Comparison of ENCODE assay signal across 8 cellular contexts in genomic region chr12:54853933-54854538, GRCh38. TPM values are rescaled to one million over a fixed set of nuclear protein-coding genes. Genes with fewer than 3 reads are reported as not detected.
A peak's percentile ranks its signal among the peaks of the same experiment; 100 is the strongest.
DNase-seq lines count a peak whose midpoint lies in the region; ATAC-seq and TF ChIP-seq lines count a peak whose summit lies in the region.

MUCL1 (plus strand) TSS chr12:54854516; CDS start chr12:54854583, 67 bp downstream.

- H3F3A ChIP-seq in MM.1S (ENCODE audit: insufficient read depth, low read length), result no peaks in the 10 kb centered on the region

- H3K27ac ChIP-seq in HCT116 (ENCODE audit: low read depth, low read length), result no peak within 1 kb of the TSS
- no peak within 1 kb of the TSS for H3K27ac ChIP-seq in MM.1S (ENCODE audit: low read length)
- H3K27ac ChIP-seq in cardiac muscle cell, result no peak within 1 kb of the TSS

- ATAC-seq in HCT116, result peak; percentile 100

- H2AFZ ChIP-seq in HCT116 (ENCODE audit: low read depth, low read length, poor library complexity, severe bottlenecking) (no peak within 1 kb of the TSS), MM.1S (ENCODE audit: low read length) (no peak within 1 kb of the TSS)

- intact Hi-C loops in HCT116 (cut with micrococcal nuclease), result loop anchor here (1.0 to 5.0 kb wide), 5 partner anchors 94 to 218 kb away; no protein-coding TSS in a partner anchor

- DNase-seq in GM12864 (ENCODE audit: low read depth), result peak; percentile 19
- DNase-seq in HCT116 (ENCODE audit: low read depth, low spot score), result peak; percentile 62
- DNase-seq in MM.1S, result peak; percentile 76
- DNase-seq in SHP77 (lab: John Stamatoyannopoulos, UW), result peak; percentile 52 to 71
- peak; percentile 47 for DNase-seq in activated effector memory CD4-positive, alpha-beta T cell treated with Interleukin-2 at 50 U/mL for 16 hours
- DNase-seq in cardiac muscle cell (ENCODE audit: low read depth in 1 of 2, low spot score in 1 of 2), result peak; percentile 65 to 77
- DNase-seq in smooth muscle cell of the brain vasculature (ENCODE audit: low read depth, low spot score), result peak; percentile 24
- no peak for DNase-seq in amniotic stem cell (lab: John Stamatoyannopoulos, UW)

- H3K4me1 ChIP-seq in HCT116 (ENCODE audit: control insufficient read depth in 1 of 2, insufficient read depth in 2 of 2, low read length in 2 of 2) (no peaks in the 10 kb centered on the region), MM.1S (ENCODE audit: low read length) (no peaks in the 10 kb centered on the region), cardiac muscle cell (ENCODE audit: low read depth) (no peaks in the 10 kb centered on the region)

- TF ChIP-seq POLR2A in HCT116 (IDR thresholded peaks at IDR 0.05; ENCODE audit: borderline replicate concordance, extremely low read depth, insufficient read depth, insufficient read length), result no peak

- no peaks in the 10 kb centered on the region for H3K9me2 ChIP-seq in HCT116 (ENCODE audit: insufficient read depth)
- H3K9me2 ChIP-seq in MM.1S (replicated peaks; ENCODE audit: insufficient read depth, low read length), result no peaks in the 10 kb centered on the region

- TF ChIP-seq RAD21 in HCT116 (IDR thresholded peaks at IDR 0.05; ENCODE audit: low read depth), result peak; percentile 87

- H3K79me2 ChIP-seq in HCT116 (ENCODE audit: insufficient read depth, low read length), result no peaks in the 10 kb centered on the region
- no peaks in the 10 kb centered on the region for H3K79me2 ChIP-seq in MM.1S (ENCODE audit: low read length)

- POLR2A ChIA-PET in HCT116 (lab: Charles Lee), result no interaction called here

- H3K4me3 ChIP-seq in GM12864 (ENCODE audit: low read depth, low read length) (no peak within 1 kb of the TSS), HCT116 (replicated peaks in 1 of 2; ENCODE audit: low read depth in 1 of 2, low read length in 2 of 2) (no peak within 1 kb of the TSS), MM.1S (ENCODE audit: low read length) (no peak within 1 kb of the TSS), cardiac muscle cell (no peak within 1 kb of the TSS)

- no peaks in the 10 kb centered on the region for H3K36me3 ChIP-seq in HCT116 (ENCODE audit: control insufficient read depth in 1 of 2, insufficient read depth in 2 of 2, low read length in 2 of 2)
- no peaks in the 10 kb centered on the region for H3K36me3 ChIP-seq in MM.1S (replicated peaks; ENCODE audit: insufficient read depth, low read length)
- no peaks in the 10 kb centered on the region for H3K36me3 ChIP-seq in cardiac muscle cell

- no TSS peak for BruUV-seq in HCT116 (replicated peaks; lab: Mats Ljungman, UMichigan)

- no peaks in the 10 kb centered on the region for H4K20me1 ChIP-seq in HCT116 (ENCODE audit: insufficient read depth)
- no peaks in the 10 kb centered on the region for H4K20me1 ChIP-seq in MM.1S (ENCODE audit: insufficient read depth, low read length)

- H3K27me3 ChIP-seq in HCT116 (ENCODE audit: insufficient read depth, low read length), result peaks cover 29% of the 10 kb centered on the region
- no peaks in the 10 kb centered on the region for H3K27me3 ChIP-seq in MM.1S (replicated peaks; ENCODE audit: insufficient read depth, low read length)
- peaks cover 8% of the 10 kb centered on the region for H3K27me3 ChIP-seq in cardiac muscle cell

- H3K4me2 ChIP-seq in HCT116 (ENCODE audit: low read length) (no peak within 1 kb of the TSS), MM.1S (ENCODE audit: low read depth, low read length) (no peak within 1 kb of the TSS)

- RAD21 ChIA-PET in HCT116 (lab: Charles Lee; ENCODE audit: low non-redundant PET in 1 of 2, low total read pairs in 2 of 2, uncharacterized antibody in 2 of 2, unreplicated experiment in 2 of 2), result no interaction called here

- H3K9me3 ChIP-seq in HCT116 (ENCODE audit: control insufficient read depth in 1 of 2, insufficient read depth in 1 of 2, low read depth in 1 of 2, low read length in 2 of 2) (no peaks in the 10 kb centered on the region), MM.1S (replicated peaks; ENCODE audit: insufficient read depth, low read length) (no peaks in the 10 kb centered on the region), cardiac muscle cell (ENCODE audit: low read depth) (no peaks in the 10 kb centered on the region)

- CTCF ChIA-PET in HCT116 (lab: Charles Lee), result interaction anchor here (1.0 to 2.4 kb wide), 2 partner anchors 94 to 104 kb away, joined by 4 to 16 read pairs; no protein-coding TSS in a partner anchor

- peak; percentile 82 for TF ChIP-seq CTCF in GM12864 (IDR thresholded peaks at IDR 0.05; ENCODE audit: low read depth, low read length, missing control alignments)
- peak; percentile 77 to 92 (median 84); a peak in 5 of 6 replicates for TF ChIP-seq CTCF in HCT116 (IDR thresholded peaks at IDR 0.05 in 2 of 3, conservative IDR thresholded peaks at IDR 0.05 in 1 of 3; ENCODE audit: borderline replicate concordance in 1 of 3, insufficient read depth in 1 of 3, low read depth in 2 of 3, low read length in 2 of 3)
- TF ChIP-seq CTCF in MM.1S (IDR thresholded peaks at IDR 0.05; ENCODE audit: low read length), result peak; percentile 93
- TF ChIP-seq CTCF in cardiac muscle cell (IDR thresholded peaks at IDR 0.05; ENCODE audit: low read depth, low read length), result peak; percentile 84

- H3K9ac ChIP-seq in HCT116 (ENCODE audit: low read length) (no peak within 1 kb of the TSS), MM.1S (ENCODE audit: low read length) (no peak within 1 kb of the TSS)

TF ChIP-seq in HCT116, 20 proteins besides CTCF, POLR2A, EP300 and RAD21:
- no peak for TF ChIP-seq ZFX (IDR thresholded peaks at IDR 0.05)
- no peak for TF ChIP-seq TCF7L2 (IDR thresholded peaks at IDR 0.05; ENCODE audit: borderline replicate concordance, extremely low read depth, insufficient read depth, insufficient read length)
- no peak for TF ChIP-seq EGR1 (IDR thresholded peaks at IDR 0.05; ENCODE audit: low read depth)
- no peak for TF ChIP-seq FOSL1 (IDR thresholded peaks at IDR 0.05; ENCODE audit: low read depth)
- TF ChIP-seq EZH2phosphoT487 (IDR thresholded peaks at IDR 0.05; ENCODE audit: borderline replicate concordance), result no peak
- no peak for TF ChIP-seq SRF (IDR thresholded peaks at IDR 0.05; ENCODE audit: low read depth)

RNA-seq across cellular contexts. Expression of gene MUCL1, which starts in this region (rescaled TPM):
- not detected for total RNA-seq in HCT116 (2021; ENCODE audit: unreplicated experiment)
- polyA plus RNA-seq in HCT116 (2012), result not detected in 2 replicates
- total RNA-seq in cardiac muscle cell, result not detected in 2 replicates
- polyA plus RNA-seq in cardiac muscle cell, result not detected in 2 replicates

Comparison
In these comparisons a context has a peak if more than half of its experiments do, and no peak if none do; other contexts are left out.
1. Peak in DNase-seq and ATAC-seq in HCT116; RNA of the gene not detected or under 1 TPM.
2. Peak in DNase-seq in cardiac muscle cell; RNA of the gene not detected or under 1 TPM.